In genomic region chr6:101086473-101086872, GRCh38 we compare ENCODE assay signal across 25 cellular contexts.
DNase-seq lines count a peak whose midpoint lies in the region; FAIRE-seq and TF ChIP-seq lines count a peak whose summit lies in the region.
"Had no signal": no experiment of that assay in that cellular context is flagged by ENCODE, and none has a peak within 500 bp of the region (broad histone marks: within the 10 kb centered on the region; RNA-seq: fewer than 3 reads in every experiment).

No MANE protein-coding gene starts in this region.

- no peak for TF ChIP-seq RAD21 in H1 (IDR thresholded peaks at IDR 0.05 in 1 of 2, conservative IDR thresholded peaks at IDR 0.05 in 1 of 2; ENCODE audit: low read depth in 2 of 2, low read length in 2 of 2)

- H4K91ac ChIP-seq in H1 (replicated peaks; ENCODE audit: insufficient read length, low read length), result no peak overlapping the region

- H3K9ac ChIP-seq in H1 (replicated peaks in 1 of 4; ENCODE audit: extremely low read depth in 1 of 4, low read depth in 3 of 4, low read length in 3 of 4) (no peak overlapping the region), neural progenitor cell (no peak overlapping the region)

- POLR2A ChIA-PET in H1 (lab: Charles Lee; ENCODE audit: partially characterized antibody), result no interaction called here

- H3K14ac ChIP-seq in H1 (ENCODE audit: insufficient read length), result no peak overlapping the region

- no peak overlapping the region for H2BK15ac ChIP-seq in H1 (ENCODE audit: low read length)

- no peak overlapping the region for H3K27ac ChIP-seq in H1 (ENCODE audit: low read depth, low read length)
- H3K27ac ChIP-seq in neural progenitor cell, result peak overlapping the region; percentile 4
- H3K27ac ChIP-seq: 22Rv1, C4-2B had no signal

- peaks cover 2% of the 10 kb centered on the region for H3K27me3 Mint-ChIP-seq in neural progenitor cell (ENCODE audit: insufficient read depth, low read depth)

- peaks cover 12% of the 10 kb centered on the region for H3K9me3 Mint-ChIP-seq in neural progenitor cell

- H3K4me3 Mint-ChIP-seq in neural progenitor cell, result no peak overlapping the region
- H3K4me3 Mint-ChIP-seq: CD8-positive, alpha-beta memory T cell; HFFc6 had no signal

- no peak overlapping the region for H2BK5ac ChIP-seq in H1 (ENCODE audit: low read depth, low read length)

- no peak overlapping the region for H2BK120ac ChIP-seq in H1 (replicated peaks; ENCODE audit: low read depth, low read length)

- no peak overlapping the region for H2BK20ac ChIP-seq in H1 (ENCODE audit: low read length)

- H3K4me1 ChIP-seq in H1 (replicated peaks in 1 of 4; ENCODE audit: control insufficient read depth in 3 of 4, insufficient read depth in 4 of 4, low read length in 3 of 4), result peaks cover 0 to 10% (median 2%) of the 10 kb centered on the region in 4 experiments; a peak in 3 of 7 replicates
- peaks cover 37% of the 10 kb centered on the region for H3K4me1 ChIP-seq in neural progenitor cell

- CTCF ChIA-PET in H1 (lab: Charles Lee; ENCODE audit: partially characterized antibody), result interaction anchor here (0.7 to 2.3 kb wide), 6 partner anchors 29 to 171 kb away, joined by 3 to 10 read pairs (median 3); no protein-coding TSS in a partner anchor

- H3K36me3 Mint-ChIP-seq in neural progenitor cell, result no peaks in the 10 kb centered on the region
- H3K36me3 Mint-ChIP-seq: CD8-positive, alpha-beta memory T cell had no signal

- no peak overlapping the region for H3K56ac ChIP-seq in H1 (replicated peaks; ENCODE audit: insufficient read length, low read depth, low read length)

- H3K79me2 ChIP-seq in H1 (ENCODE audit: control insufficient read depth in 1 of 2, insufficient read depth in 2 of 2, low read length in 2 of 2), result no peaks in the 10 kb centered on the region
- H3K79me2 ChIP-seq in neural progenitor cell (ENCODE audit: low read depth), result no peaks in the 10 kb centered on the region

- no peak for TF ChIP-seq CTCF in H1 (IDR thresholded peaks at IDR 0.05; ENCODE audit: control extremely low read depth in 1 of 3, insufficient read depth in 1 of 3, low read depth in 1 of 3, low read length in 3 of 3)
- TF ChIP-seq CTCF in neural progenitor cell (IDR thresholded peaks at IDR 0.05), result no peak

- H4K8ac ChIP-seq in H1 (ENCODE audit: extremely low read depth, insufficient read depth, low read length), result no peak overlapping the region

- 22% methylated on average over 1 of the region's 1 CpG; no CpG with 5 or more reads in 1 of the 2 experiments for WGBS in H1 (ENCODE audit: extremely low coverage in 1 of 2, insufficient coverage in 1 of 2, insufficient read length in 1 of 2, insufficient replicate concordance in 2 of 2, low coverage in 1 of 2, low lambda C conversion rate in 2 of 2, missing lambda C conversion rate in 1 of 2), 2 experiments

- H3K18ac ChIP-seq in H1 (ENCODE audit: extremely low read depth, low read length), result no peak overlapping the region

- H3F3A ChIP-seq in neural progenitor cell (ENCODE audit: low read depth), result peaks cover 12% of the 10 kb centered on the region

- no peak overlapping the region for H2AFZ ChIP-seq in H1 (ENCODE audit: low read length)
- H2AFZ ChIP-seq in neural progenitor cell (replicated peaks), result peak overlapping the region; percentile 1

- H2AK5ac ChIP-seq in H1 (ENCODE audit: low read depth, low read length), result no peak overlapping the region

- H3K4me3 ChIP-seq in H1 (ENCODE audit: extremely low read depth in 1 of 4, insufficient read depth in 2 of 4, low read depth in 3 of 4, low read length in 4 of 4) (no peak overlapping the region), neural progenitor cell (no peak overlapping the region)

- H3K23ac ChIP-seq in H1 (ENCODE audit: insufficient read length), result no peak overlapping the region

- no peaks in the 10 kb centered on the region for H3K36me3 ChIP-seq in H1 (ENCODE audit: control insufficient read depth in 2 of 4, insufficient read depth in 4 of 4, low read length in 3 of 4)
- peaks cover 3% of the 10 kb centered on the region for H3K36me3 ChIP-seq in neural progenitor cell

- H3K9me3 ChIP-seq in H1 (ENCODE audit: insufficient read depth in 2 of 2, low read depth in 1 of 2, low read length in 1 of 2), result no peaks in the 10 kb centered on the region
- H3K9me3 ChIP-seq in neural progenitor cell (ENCODE audit: low read depth), result no peaks in the 10 kb centered on the region

- H3K4ac ChIP-seq in H1 (replicated peaks; ENCODE audit: insufficient read length, low read depth, low read length), result no peak overlapping the region

- H4K20me1 ChIP-seq in H1 (replicated peaks in 1 of 2; ENCODE audit: control insufficient read depth in 1 of 2, insufficient read depth in 2 of 2, low read length in 2 of 2), result no peaks in the 10 kb centered on the region
- H4K20me1 ChIP-seq in neural progenitor cell (ENCODE audit: low read depth), result no peaks in the 10 kb centered on the region

- TF ChIP-seq EP300 in H1 (IDR thresholded peaks at IDR 0.05; ENCODE audit: borderline replicate concordance in 1 of 2, low read depth in 2 of 2, low read length in 2 of 2), result no peak

- H3K27me3 ChIP-seq in H1 (replicated peaks in 1 of 4; ENCODE audit: control insufficient read depth in 3 of 4, extremely low read depth in 1 of 4, insufficient read depth in 3 of 4, low read length in 3 of 4) (no peaks in the 10 kb centered on the region), neural progenitor cell (no peaks in the 10 kb centered on the region)

- no peak overlapping the region for H2BK12ac ChIP-seq in H1 (ENCODE audit: low read depth, low read length)

- no peaks in the 10 kb centered on the region for H3K4me1 Mint-ChIP-seq in neural progenitor cell
- H3K4me1 Mint-ChIP-seq: CD8-positive, alpha-beta memory T cell had no signal

- no peak overlapping the region for H3K27ac Mint-ChIP-seq in neural progenitor cell
- H3K27ac Mint-ChIP-seq: CD8-positive, alpha-beta memory T cell; HFFc6 had no signal

- no peak for TF ChIP-seq POLR2A in H1 (IDR thresholded peaks at IDR 0.05; ENCODE audit: control extremely low read depth in 1 of 2, low read depth in 2 of 2, low read length in 2 of 2)

- H3K23me2 ChIP-seq in H1 (ENCODE audit: low read depth, low read length), result no peaks in the 10 kb centered on the region

- DNase-seq in NCI-H2107 treated with DMSO at 0.1 percent for 48 hours (lab: John Stamatoyannopoulos, UW; ENCODE audit: unreplicated experiment) (peak; percentile 7), NCI-H2107 (lab: John Stamatoyannopoulos, UW) (no peak), NCI-H69 (lab: John Stamatoyannopoulos, UW) (peak; percentile 34), H1 (ENCODE audit: low read depth in 1 of 2, low spot score in 2 of 2) (no peak), neural progenitor cell (ENCODE audit: low spot score) (peak; percentile 9), NCI-H510A (lab: John Stamatoyannopoulos, UW) (no peak), superior temporal gyrus (ENCODE audit: extremely low spot score) (no peak), NCI-H1048 (lab: John Stamatoyannopoulos, UW) (no peak)
- DNase-seq: Calu3; CD8-positive, alpha-beta memory T cell; DMS53; EL; HFFc6; KBM-7; NCI-H1092 treated with DMSO at 0.1 percent for 48 hours; NCI-H146; NCI-H2029; NCI-H2171; NCI-H345; RPMI8226; SHP77; SW 1271 had no signal

- 0 out of 4 replicates have a peak overlapping the region, but pooled peaks of 1 of the 2 experiments have one; percentile 1 for H3K4me2 ChIP-seq in H1 (ENCODE audit: insufficient read depth in 1 of 2, low read depth in 2 of 2, low read length in 2 of 2)
- H3K4me2 ChIP-seq in neural progenitor cell, result no peak overlapping the region

- H3K79me1 ChIP-seq in H1 (ENCODE audit: low read depth, low read length), result no peaks in the 10 kb centered on the region

- H4K5ac ChIP-seq in H1 (ENCODE audit: insufficient read length, low read depth, low read length), result no peak overlapping the region

- FAIRE-seq in H1 (lab: Jason Lieb, UNC), result peak; percentile 75
- FAIRE-seq: HepG2 had no signal

TF ChIP-seq in H1, 55 proteins besides CTCF, POLR2A, EP300 and RAD21:
- TF ChIP-seq KDM5A (IDR thresholded peaks at IDR 0.05; ENCODE audit: low read length), result no peak
- peak; percentile 42; the same call in 1 of the 2 replicates for TF ChIP-seq TEAD4 (IDR thresholded peaks at IDR 0.05; ENCODE audit: low read depth, low read length)

Comparison
In these comparisons a context has a peak if more than half of its experiments do, and no peak if none do; other contexts are left out.
1. DNase-seq: peak in NCI-H2107 treated with DMSO at 0.1 percent for 48 hours (single experiment), NCI-H69 (single experiment) and neural progenitor cell (single experiment); none in NCI-H2107 (single experiment), H1 (0 of 2), NCI-H510A (single experiment), superior temporal gyrus (single experiment) and NCI-H1048 (single experiment).